Comparison of ENCODE assay signal across 8 cellular contexts in genomic region chr11:70191495-70192140, GRCh38. TPM values are rescaled to one million over a fixed set of nuclear protein-coding genes. Genes with fewer than 3 reads are reported as not detected.
DNase-seq lines count a peak whose midpoint lies in the region; ATAC-seq and TF ChIP-seq lines count a peak whose summit lies in the region.

No MANE protein-coding gene starts in this region.

- H3K36me3 ChIP-seq in OCI-LY3 (replicated peaks; ENCODE audit: low read depth, low read length) (no peaks in the 10 kb centered on the region), neutrophil (no peaks in the 10 kb centered on the region), vagina (no peaks in the 10 kb centered on the region)

- peaks cover 15% of the 10 kb centered on the region for H3K27me3 Mint-ChIP-seq in activated T-cell treated with anti-CD3 and anti-CD28 coated beads, Interleukin-2, amount 50 U/mL, for 24 hours

- no peak overlapping the region for H3K9ac ChIP-seq in OCI-LY3 (ENCODE audit: low read length)

- no peaks in the 10 kb centered on the region for H3K36me3 Mint-ChIP-seq in activated T-cell treated with anti-CD3 and anti-CD28 coated beads, Interleukin-2, amount 50 U/mL, for 24 hours (ENCODE audit: low read depth)

- H3K27ac ChIP-seq in OCI-LY3 (ENCODE audit: low read length) (no peak overlapping the region), neutrophil (no peak overlapping the region), vagina (no peak overlapping the region)

- no peak for TF ChIP-seq POLR2A in vagina (IDR thresholded peaks at IDR 0.05)

- no peak for ATAC-seq in HG03045 (IDR thresholded peaks at IDR 0.05; ENCODE audit: unreplicated experiment)

- H3K27me3 ChIP-seq in OCI-LY3 (ENCODE audit: low read depth, low read length) (peaks cover 18% of the 10 kb centered on the region), neutrophil (peaks cover 54% of the 10 kb centered on the region), vagina (no peaks in the 10 kb centered on the region)

- H3K4me3 Mint-ChIP-seq in activated T-cell treated with anti-CD3 and anti-CD28 coated beads, Interleukin-2, amount 50 U/mL, for 24 hours: no peak overlapping the region

- H3K27ac Mint-ChIP-seq in activated T-cell treated with anti-CD3 and anti-CD28 coated beads, Interleukin-2, amount 50 U/mL, for 24 hours: no peak overlapping the region

- H3K9me3 ChIP-seq in OCI-LY3 (ENCODE audit: insufficient read depth, low read length) (no peaks in the 10 kb centered on the region), neutrophil (no peaks in the 10 kb centered on the region), vagina (no peaks in the 10 kb centered on the region)

- no peak overlapping the region for H3K4me3 ChIP-seq in OCI-LY3 (ENCODE audit: low read length)
- no peak overlapping the region for H3K4me3 ChIP-seq in fibroblast of mammary gland (ENCODE audit: control insufficient read depth, low read depth, low read length)
- H3K4me3 ChIP-seq in neutrophil (ENCODE audit: low read depth in 1 of 2, low read length in 1 of 2): no peak overlapping the region
- no peak overlapping the region for H3K4me3 ChIP-seq in vagina

- H4K20me1 ChIP-seq in OCI-LY3 (ENCODE audit: insufficient read depth, low read length): no peaks in the 10 kb centered on the region

- no peaks in the 10 kb centered on the region for H3K79me2 ChIP-seq in OCI-LY3 (ENCODE audit: low read length)

- intact Hi-C loops in vagina (cut with DNase I): loop anchor here (5.0 kb wide), 2 partner anchors 274 to 504 kb away; no protein-coding TSS in a partner anchor

- no peak overlapping the region for H3K4me2 ChIP-seq in OCI-LY3 (ENCODE audit: low read length)

- H3K4me1 ChIP-seq in OCI-LY3 (ENCODE audit: low read length): no peaks in the 10 kb centered on the region
- H3K4me1 ChIP-seq in neutrophil (ENCODE audit: control insufficient read depth in 1 of 2, insufficient read depth in 1 of 2, low read depth in 1 of 2, low read length in 1 of 2): peaks cover 5 to 8% of the 10 kb centered on the region in 2 experiments
- H3K4me1 ChIP-seq in vagina: no peaks in the 10 kb centered on the region

- peak; percentile 52 for TF ChIP-seq CTCF in OCI-LY3 (IDR thresholded peaks at IDR 0.05; ENCODE audit: low read depth, low read length)
- peak; percentile 58 for TF ChIP-seq CTCF in fibroblast of mammary gland (conservative IDR thresholded peaks at IDR 0.05; ENCODE audit: control insufficient read depth, insufficient read depth, low read depth, low read length)
- TF ChIP-seq CTCF in neutrophil (IDR thresholded peaks at IDR 0.05): peak; percentile 72
- TF ChIP-seq CTCF in vagina (IDR thresholded peaks at IDR 0.05): peak; percentile 58 to 65 (median 60)

- DNase-seq in Ammon's horn (ENCODE audit: low spot score) (peak; percentile 49), GOT3 (lab: John Stamatoyannopoulos, UW) (peak; percentile 31), fibroblast of mammary gland (ENCODE audit: low read depth) (peak; percentile 40), vagina (ENCODE audit: extremely low spot score in 2 of 2) (no peak)
- DNase-seq in activated T-cell treated with anti-CD3 and anti-CD28 coated beads, Interleukin-2, amount 50 U/mL, for 24 hours: peak; percentile 68

- no peaks in the 10 kb centered on the region for H3K9me3 Mint-ChIP-seq in activated T-cell treated with anti-CD3 and anti-CD28 coated beads, Interleukin-2, amount 50 U/mL, for 24 hours

- peaks cover 3% of the 10 kb centered on the region for H3K4me1 Mint-ChIP-seq in activated T-cell treated with anti-CD3 and anti-CD28 coated beads, Interleukin-2, amount 50 U/mL, for 24 hours (ENCODE audit: low read depth)

- no peak overlapping the region for H2AFZ ChIP-seq in OCI-LY3 (ENCODE audit: low read depth, low read length)

RNA-seq across cellular contexts. Expression of gene FADD, which starts 11.5 kb away (rescaled TPM):
- total RNA-seq in vagina: 21.6 TPM

Comparison
In these comparisons a context has a peak if more than half of its experiments do, and no peak if none do; other contexts are left out.
1. DNase-seq: peak in Ammon's horn (single experiment), GOT3 (single experiment), activated T-cell treated with anti-CD3 and anti-CD28 coated beads, Interleukin-2, amount 50 U/mL, for 24 hours (single experiment) and fibroblast of mammary gland (single experiment); none in vagina (0 of 2).
2. Peak in every context shown above with its lines, with median percentiles within 50 percentile points of each other: CTCF ChIP-seq.